ENCODE assay signal across 11 cellular contexts in the genomic region with DNA sequence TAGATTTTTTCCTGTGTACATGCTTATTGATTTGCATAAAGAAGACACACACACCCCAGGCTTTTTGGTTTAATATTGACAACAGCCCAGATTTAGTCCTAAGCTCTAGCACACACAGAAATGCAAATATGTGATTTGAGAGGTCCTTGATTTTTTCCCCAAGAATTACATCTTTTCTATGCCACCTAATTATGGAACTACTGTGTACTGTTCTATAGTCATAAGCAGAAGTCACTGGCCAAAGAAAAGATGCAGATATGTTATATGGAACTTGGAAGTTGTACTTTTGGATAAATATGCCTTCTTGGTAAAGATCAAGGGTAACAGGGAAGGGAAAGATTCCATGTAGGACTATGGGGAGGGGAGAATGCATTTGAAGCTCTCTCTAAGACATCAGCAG.
A peak's percentile ranks its signal among the peaks of the same experiment; 100 is the strongest.
DNase-seq lines count a peak whose midpoint lies in the region; ATAC-seq lines count a peak whose summit lies in the region.
"Had no signal": no experiment of that assay in that cellular context is flagged by ENCODE, and none has a peak within 500 bp of the region (broad histone marks: within the 10 kb centered on the region; RNA-seq: fewer than 3 reads in every experiment).

No MANE protein-coding gene starts in this region.

- H3K4me1 ChIP-seq in skeletal muscle tissue (ENCODE audit: control insufficient read depth in 3 of 3, insufficient read depth in 3 of 3, low read length in 3 of 3), result peaks cover 45 to 53% (median 49%) of the 10 kb centered on the region in 3 donors
- H3K4me1 ChIP-seq: parathyroid adenoma had no signal

- H3K27me3 ChIP-seq in skeletal muscle tissue (ENCODE audit: control insufficient read depth in 3 of 3, insufficient read depth in 3 of 3, low read length in 3 of 3), result no peaks in the 10 kb centered on the region

- ATAC-seq in GM19351 (IDR thresholded peaks at IDR 0.05; ENCODE audit: unreplicated experiment) (peak; percentile 41), HG02759 (IDR thresholded peaks at IDR 0.05; ENCODE audit: unreplicated experiment) (peak; percentile 30), HG03571 (IDR thresholded peaks at IDR 0.05; ENCODE audit: unreplicated experiment) (peak; percentile 16)
- ATAC-seq: activated CD8-positive, alpha-beta T cell treated with anti-CD3 and anti-CD28 coated beads, Interleukin-2, amount 10 ng/mL, durations not matched to agents 7 days and 5 days; left cardiac atrium had no signal

- H3K4me3 ChIP-seq in skeletal muscle tissue (ENCODE audit: low read length in 3 of 3), result peak overlapping the region in 2 of 3 donors; percentile 7 to 39

- H3K27ac ChIP-seq in skeletal muscle tissue (ENCODE audit: low read depth, low read length), result peak overlapping the region; percentile 31
- H3K27ac ChIP-seq: parathyroid adenoma had no signal

- no peaks in the 10 kb centered on the region for H3K9me3 ChIP-seq in skeletal muscle tissue (ENCODE audit: control insufficient read depth in 3 of 3, low read length in 3 of 3)

- H3K36me3 ChIP-seq in skeletal muscle tissue (ENCODE audit: control insufficient read depth in 3 of 3, insufficient read depth in 3 of 3, low read length in 3 of 3), result no peaks in the 10 kb centered on the region

- peak overlapping the region; percentile 66 to 69 (median 68) for H3K9ac ChIP-seq in skeletal muscle tissue (ENCODE audit: low read depth in 1 of 3, low read length in 3 of 3)
- H3K9ac ChIP-seq: parathyroid adenoma had no signal

- DNase-seq in activated T-cell treated with anti-CD3 and anti-CD28 coated beads, Interleukin-2, amount 50 U/mL, for 48 hours, result no peak
- no peak for DNase-seq in COLO829 (ENCODE audit: low spot score)
- DNase-seq in activated naive CD4-positive, alpha-beta T cell treated with anti-CD3 and anti-CD28 coated beads, Interleukin-2, amount 50 U/mL, for 16 hours, result no peak
- DNase-seq: activated CD8-positive, alpha-beta T cell treated with anti-CD3 and anti-CD28 coated beads, Interleukin-2, amount 10 ng/mL, durations not matched to agents 7 days and 5 days; DMS153; left cardiac atrium had no signal
